ENCODE assay signal across 31 cellular contexts in the genomic region with DNA sequence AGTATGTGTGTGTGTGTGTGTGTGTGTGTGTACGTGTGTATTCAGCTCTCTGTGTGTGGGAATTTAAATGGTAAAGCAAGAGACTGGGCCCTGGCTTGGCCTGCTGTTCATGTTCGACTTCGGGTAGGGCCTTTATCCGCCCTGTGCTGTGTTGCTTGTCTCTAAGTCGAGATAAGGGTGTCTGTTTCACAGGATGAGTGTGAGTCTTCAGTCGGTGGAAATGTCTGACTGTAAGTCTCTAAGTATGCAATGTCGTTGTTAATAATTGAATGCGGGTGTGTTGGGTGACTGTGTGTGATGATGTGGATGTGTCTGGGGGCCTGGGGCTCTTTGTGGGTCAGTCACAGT. TPM values are rescaled to one million over a fixed set of nuclear protein-coding genes. Genes with fewer than 3 reads are reported as not detected.
DNase-seq lines count a peak whose midpoint lies in the region; ATAC-seq, FAIRE-seq and TF ChIP-seq lines count a peak whose summit lies in the region.
"Had no signal": no experiment of that assay in that cellular context is flagged by ENCODE, and none has a peak within 500 bp of the region (broad histone marks: within the 10 kb centered on the region; RNA-seq: fewer than 3 reads in every experiment).

No MANE protein-coding gene starts in this region.

- no peaks in the 10 kb centered on the region for H3K9me1 ChIP-seq in K562 (ENCODE audit: control insufficient read depth, insufficient read depth, low read length)

- peaks cover 18% of the 10 kb centered on the region; the same call in 1 of the 2 replicates for H3K27me3 ChIP-seq in SK-N-SH (ENCODE audit: insufficient read depth)
- peaks cover 7 to 40% of the 10 kb centered on the region in 2 experiments; a peak in 4 of 5 replicates for H3K27me3 ChIP-seq in K562 (ENCODE audit: control insufficient read depth in 2 of 2, insufficient read depth in 2 of 2, low read length in 2 of 2)
- H3K27me3 ChIP-seq: ovary had no signal

- H3K79me2 ChIP-seq in SK-N-SH (ENCODE audit: insufficient read depth) (no peaks in the 10 kb centered on the region), K562 (ENCODE audit: control insufficient read depth, insufficient read depth, low read length) (no peaks in the 10 kb centered on the region)

- H2AFZ ChIP-seq in SK-N-SH (ENCODE audit: low read depth): no peak overlapping the region
- H2AFZ ChIP-seq in K562 (ENCODE audit: low read depth, low read length): 0 out of 2 replicates have a peak overlapping the region, but pooled peaks have one; percentile 24
- H2AFZ ChIP-seq: GM23248 had no signal

- ATAC-seq in SK-N-SH treated with all-trans-retinoic acid at 6 μM for 48 hours (no peak), K562 (peak; percentile 52), HG03280 (IDR thresholded peaks at IDR 0.05; ENCODE audit: unreplicated experiment) (no peak)
- ATAC-seq: activated CD8-positive, alpha-beta T cell treated with anti-CD3 and anti-CD28 coated beads for 36 hours; heart right ventricle; left ventricle myocardium superior had no signal

- H3K9ac ChIP-seq in SK-N-SH (no peak overlapping the region), K562 (ENCODE audit: insufficient read depth in 1 of 2, low read depth in 2 of 2, low read length in 2 of 2) (no peak overlapping the region)
- H3K9ac ChIP-seq: GM23248 had no signal

- no peaks in the 10 kb centered on the region for H3K9me3 ChIP-seq in SK-N-SH
- no peaks in the 10 kb centered on the region for H3K9me3 ChIP-seq in K562 (replicated peaks; ENCODE audit: control insufficient read depth, insufficient read depth, low read depth, low read length)
- H3K9me3 ChIP-seq: esophagus squamous epithelium, heart right ventricle, ovary, spleen had no signal

- CTCF ChIA-PET in SK-N-SH (lab: Yijun Ruan, JAX) (interaction anchor here (0.5 to 11.5 kb wide), 6 partner anchors 8 to 663 kb away, joined by 3 to 262 read pairs (median 4); partner anchors contain the start of gene PAX2), K562 (lab: Yijun Ruan, JAX; ENCODE audit: low intra/inter-chr PET ratio) (no interaction called here)

- H3K36me3 Mint-ChIP-seq in type B pancreatic cell: no peaks in the 10 kb centered on the region
- H3K36me3 Mint-ChIP-seq: activated naive CD8-positive, alpha-beta T cell; natural killer cell had no signal

- H3F3A ChIP-seq in SK-N-SH (replicated peaks; ENCODE audit: insufficient read depth): no peaks in the 10 kb centered on the region

- H3K27ac ChIP-seq in SK-N-SH (ENCODE audit: low read depth in 2 of 2, low read length in 1 of 2) (no peak overlapping the region), K562 (ENCODE audit: extremely low read depth, low read depth, low read length) (no peak overlapping the region)
- H3K27ac ChIP-seq: 22Rv1, esophagus squamous epithelium, GM23248, heart right ventricle, ovary, spleen had no signal

- H3K4me1 Mint-ChIP-seq in type B pancreatic cell (ENCODE audit: unreplicated experiment): no peaks in the 10 kb centered on the region
- H3K4me1 Mint-ChIP-seq: natural killer cell had no signal

- BruUV-seq in K562 (replicated peaks; lab: Mats Ljungman, UMichigan): no TSS peak

- H3K9me2 ChIP-seq in SK-N-SH: no peaks in the 10 kb centered on the region

- no peak for TF ChIP-seq RAD21 in SK-N-SH (IDR thresholded peaks at IDR 0.05; ENCODE audit: low read length)
- TF ChIP-seq RAD21 in K562 (CRISPR knock-in tag; conservative IDR thresholded peaks at IDR 0.05 in 1 of 2, IDR thresholded peaks at IDR 0.05 in 1 of 2): no peak

- H3K36me3 ChIP-seq in SK-N-SH (replicated peaks in 1 of 2; ENCODE audit: control insufficient read depth in 1 of 2, insufficient read depth in 2 of 2, low read length in 1 of 2) (no peaks in the 10 kb centered on the region), K562 (ENCODE audit: control insufficient read depth, insufficient read depth, low read length) (no peaks in the 10 kb centered on the region)
- H3K36me3 ChIP-seq: esophagus squamous epithelium, heart right ventricle, ovary, spleen had no signal

- FAIRE-seq in K562 (lab: Jason Lieb, UNC): no peak
- FAIRE-seq: RCC 7860, TTC549 had no signal

- 63% methylated on average over 8 of the region's 8 CpGs for WGBS in SK-N-SH (ENCODE audit: low lambda C conversion rate)
- WGBS in K562 (ENCODE audit: insufficient coverage, low coverage, missing lambda C conversion rate): 24% methylated on average over 8 of the region's 8 CpGs

- intact Hi-C loops in K562 (cut with micrococcal nuclease): no loop called here

- in situ Hi-C loops in K562 (cut with MboI): loop anchor here (25.0 kb wide), 1 partner anchor 292 kb away; no protein-coding TSS in a partner anchor

- no peaks in the 10 kb centered on the region for H4K20me1 ChIP-seq in SK-N-SH (ENCODE audit: insufficient read depth)
- no peaks in the 10 kb centered on the region for H4K20me1 ChIP-seq in K562 (replicated peaks; ENCODE audit: control insufficient read depth, insufficient read depth, low read length)

- TF ChIP-seq CTCF in SK-N-SH (IDR thresholded peaks at IDR 0.05): no peak
- no peak for TF ChIP-seq CTCF in K562 (IDR thresholded peaks at IDR 0.05 in 2 of 3, conservative IDR thresholded peaks at IDR 0.05 in 1 of 3; ENCODE audit: insufficient read depth in 2 of 3, low read depth in 1 of 3, low read length in 3 of 3)
- TF ChIP-seq CTCF in type B pancreatic cell (conservative IDR thresholded peaks at IDR 0.05): no peak

- H3K4me2 ChIP-seq in SK-N-SH (no peak overlapping the region), K562 (ENCODE audit: insufficient read depth, low read length) (peak overlapping the region; percentile 58)

- H3K27ac Mint-ChIP-seq in type B pancreatic cell: no peak overlapping the region
- H3K27ac Mint-ChIP-seq: activated CD8-positive, alpha-beta T cell treated with anti-CD3 and anti-CD28 coated beads for 36 hours; activated naive CD8-positive, alpha-beta T cell; natural killer cell; T-helper 1 cell treated with Interleukin-12 subunit alpha and Interleukin-12 subunit beta and Interleukin-4 antibody, amounts not matched to agents 30 μg/mL and 1 μg/mL, for 36 hours had no signal

- no peak overlapping the region for H3K4me3 Mint-ChIP-seq in type B pancreatic cell
- H3K4me3 Mint-ChIP-seq: activated CD8-positive, alpha-beta T cell treated with anti-CD3 and anti-CD28 coated beads for 36 hours; activated naive CD8-positive, alpha-beta T cell; natural killer cell; T-helper 1 cell treated with Interleukin-12 subunit alpha and Interleukin-12 subunit beta and Interleukin-4 antibody, amounts not matched to agents 30 μg/mL and 1 μg/mL, for 36 hours had no signal

- peak; percentile 11 for DNase-seq in SK-N-SH
- no peak for DNase-seq in K562 (ENCODE audit: extremely low read depth in 1 of 4, low spot score in 3 of 4)
- DNase-seq in kidney tubule cell (ENCODE audit: low spot score): peak; percentile 63
- DNase-seq in type B pancreatic cell (ENCODE audit: extremely low spot score, unreplicated experiment): peak; percentile 24
- no peak for DNase-seq in superior temporal gyrus (ENCODE audit: extremely low spot score)
- DNase-seq in T-helper 1 cell: no peak
- DNase-seq: activated CD8-positive, alpha-beta T cell treated with anti-CD3 and anti-CD28 coated beads for 36 hours; activated T-cell treated with anti-CD3 and anti-CD28 coated beads for 4 hours; aorta; Calu3; cortex of kidney; esophagus squamous epithelium; foreskin melanocyte; GM23248; heart right ventricle; IMR-90; left ventricle myocardium superior; natural killer cell; NCI-H1092 treated with DMSO at 0.1 percent for 48 hours; NCI-H187; ovary; retina; spleen; stimulated activated CD4-positive, alpha-beta T cell treated with anti-CD3 and anti-CD28 coated beads, Interleukin-2, amount 100 ng/mL, for 48 hours had no signal

- H3K27me3 Mint-ChIP-seq in type B pancreatic cell: peaks cover 24% of the 10 kb centered on the region

- no peak for TF ChIP-seq POLR2A in K562 (conservative IDR thresholded peaks at IDR 0.05)

- no peak overlapping the region for H3K4me3 ChIP-seq in SK-N-SH (ENCODE audit: low read depth in 2 of 2, low read length in 1 of 2)
- H3K4me3 ChIP-seq in K562: no peak overlapping the region; the same call in 1 of the 2 replicates
- H3K4me3 ChIP-seq: esophagus squamous epithelium, GM23248, heart right ventricle, ovary had no signal

- TF ChIP-seq EP300 in SK-N-SH (IDR thresholded peaks at IDR 0.05; ENCODE audit: borderline replicate concordance in 1 of 2, low read depth in 1 of 2, low read length in 1 of 2) (no peak), K562 (IDR thresholded peaks at IDR 0.05; ENCODE audit: low read length) (no peak)

- no peaks in the 10 kb centered on the region for H3K9me3 Mint-ChIP-seq in type B pancreatic cell
- H3K9me3 Mint-ChIP-seq: activated CD8-positive, alpha-beta T cell treated with anti-CD3 and anti-CD28 coated beads for 36 hours; natural killer cell; T-helper 1 cell treated with Interleukin-12 subunit alpha and Interleukin-12 subunit beta and Interleukin-4 antibody, amounts not matched to agents 30 μg/mL and 1 μg/mL, for 36 hours had no signal

- H3K4me1 ChIP-seq in SK-N-SH (ENCODE audit: control insufficient read depth in 1 of 2, insufficient read depth in 2 of 2, low read depth in 1 of 2, low read length in 1 of 2) (no peaks in the 10 kb centered on the region), K562 (replicated peaks in 1 of 2; ENCODE audit: control insufficient read depth in 2 of 2, insufficient read depth in 2 of 2, low read length in 2 of 2) (peaks cover 0 to 5% of the 10 kb centered on the region in 2 experiments; a peak in 2 of 5 replicates)
- H3K4me1 ChIP-seq: esophagus squamous epithelium, heart right ventricle, spleen had no signal

- POLR2A ChIA-PET in SK-N-SH (lab: Yijun Ruan, JAX) (no interaction called here), K562 (lab: Yijun Ruan, JAX) (interaction anchor here (1.2 to 1.3 kb wide), 2 partner anchors 9 kb away, joined by 3 to 4 read pairs; no protein-coding TSS in a partner anchor)

RNA-seq across cellular contexts. Expression of gene HIF1AN, which starts 34.7 kb away (rescaled TPM):
- 8.1 and 11.0 TPM in 2 replicates for polyA plus RNA-seq in SK-N-SH (2012; rRNA removed)
- 8.0 and 10.1 TPM in 2 replicates for polyA plus RNA-seq in SK-N-SH (2012; cell fraction: cytosol; rRNA removed)
- 13.2 and 20.0 TPM in 2 replicates for polyA plus RNA-seq in SK-N-SH (2012; cell fraction: nucleus; rRNA removed)
- 28.9 and 30.4 TPM in 2 replicates for total RNA-seq in K562 (2011; cell fraction: chromatin; rRNA removed; ENCODE audit: low replicate concordance)
- total RNA-seq in K562 (2011; cell fraction: nucleolus; rRNA removed): 12.9 and 13.3 TPM in 2 replicates
- total RNA-seq in K562 (2011; cell fraction: nucleoplasm; rRNA removed): 23.5 and 34.9 TPM in 2 replicates
- total RNA-seq in K562 (2014; rRNA removed): 3.1 and 3.8 TPM in 2 replicates
- total RNA-seq in K562 (2014; rRNA removed; fragmentation: Illumina TruSeq; extraction: Trizol): 11.1 and 14.1 TPM in 2 replicates
- 10.6 and 11.6 TPM in 2 replicates for total RNA-seq in K562 (2015; rRNA removed; fragmentation: Illumina TruSeq; extraction: Trizol)
- 16.8 and 19.1 TPM in 2 replicates for total RNA-seq in K562 (2021)
- polyA plus RNA-seq in K562 (2011; rRNA removed): 5.1 and 8.5 TPM in 2 replicates
- polyA plus RNA-seq in K562 (2011; cell fraction: cytosol; rRNA removed): 3.3 and 4.8 TPM in 2 replicates
- polyA plus RNA-seq in K562 (2011; cell fraction: nucleus; rRNA removed): 9.0 and 10.7 TPM in 2 replicates
- 9.0 and 10.2 TPM in 2 replicates for polyA plus RNA-seq in K562 (2012)
- polyA plus RNA-seq in K562 (2014; fragmentation: Illumina TruSeq; extraction: Trizol): 6.7 and 7.1 TPM in 2 replicates
- polyA plus RNA-seq in K562 (2014; fragmentation: Nextera tagmentation; extraction: Ambion mirVana): 1 to 10 TPM; 1.2 to 1.7 TPM
- polyA plus RNA-seq in K562 (2014; rRNA removed): 4.3 and 6.9 TPM in 2 replicates
- polyA minus RNA-seq in K562 (2011; rRNA and poly(A)+ RNA removed): 10.1 and 11.4 TPM in 2 replicates
- 3.3 and 3.6 TPM in 2 replicates for polyA minus RNA-seq in K562 (2011; cell fraction: cytosol; rRNA and poly(A)+ RNA removed)
- 5.3 and 9.0 TPM in 2 replicates for polyA minus RNA-seq in K562 (2011; cell fraction: nucleus; rRNA and poly(A)+ RNA removed)
- total RNA-seq in type B pancreatic cell (ENCODE audit: low replicate concordance): 53.2 and 62.9 TPM in 2 replicates

RNA-seq across cellular contexts. Expression of gene NDUFB8, which starts 40.8 kb away (rescaled TPM):
- polyA plus RNA-seq in SK-N-SH (2012; rRNA removed): 340 and 368 TPM in 2 replicates
- 246 and 295 TPM in 2 replicates for polyA plus RNA-seq in SK-N-SH (2012; cell fraction: cytosol; rRNA removed)
- polyA plus RNA-seq in SK-N-SH (2012; cell fraction: nucleus; rRNA removed): 159 and 228 TPM in 2 replicates
- 63.2 and 102 TPM in 2 replicates for total RNA-seq in K562 (2011; cell fraction: chromatin; rRNA removed; ENCODE audit: low replicate concordance)
- total RNA-seq in K562 (2011; cell fraction: nucleolus; rRNA removed): 118 and 126 TPM in 2 replicates
- 95.7 and 98.5 TPM in 2 replicates for total RNA-seq in K562 (2011; cell fraction: nucleoplasm; rRNA removed)
- 262 and 285 TPM in 2 replicates for total RNA-seq in K562 (2014; rRNA removed)
- total RNA-seq in K562 (2014; rRNA removed; fragmentation: Illumina TruSeq; extraction: Trizol): 129 and 131 TPM in 2 replicates
- 188 and 199 TPM in 2 replicates for total RNA-seq in K562 (2015; rRNA removed; fragmentation: Illumina TruSeq; extraction: Trizol)
- total RNA-seq in K562 (2021): 146 and 154 TPM in 2 replicates
- 176 and 195 TPM in 2 replicates for polyA plus RNA-seq in K562 (2011; rRNA removed)
- 335 and 444 TPM in 2 replicates for polyA plus RNA-seq in K562 (2011; cell fraction: cytosol; rRNA removed)
- 122 and 141 TPM in 2 replicates for polyA plus RNA-seq in K562 (2011; cell fraction: nucleus; rRNA removed)
- 130 and 201 TPM in 2 replicates for polyA plus RNA-seq in K562 (2012)
- 149 and 201 TPM in 2 replicates for polyA plus RNA-seq in K562 (2014; fragmentation: Illumina TruSeq; extraction: Trizol)
- polyA plus RNA-seq in K562 (2014; fragmentation: Nextera tagmentation; extraction: Ambion mirVana): 100 to 1,000 TPM; 307 to 360 TPM
- polyA plus RNA-seq in K562 (2014; rRNA removed): 307 and 321 TPM in 2 replicates
- polyA minus RNA-seq in K562 (2011; rRNA and poly(A)+ RNA removed): 97.2 and 106 TPM in 2 replicates
- 29.7 and 38.8 TPM in 2 replicates for polyA minus RNA-seq in K562 (2011; cell fraction: cytosol; rRNA and poly(A)+ RNA removed)
- 31.5 and 44.4 TPM in 2 replicates for polyA minus RNA-seq in K562 (2011; cell fraction: nucleus; rRNA and poly(A)+ RNA removed)
- total RNA-seq in type B pancreatic cell (ENCODE audit: low replicate concordance): 195 and 196 TPM in 2 replicates

RNA-seq across cellular contexts. Expression of gene SEC31B, which starts 50.8 kb away (rescaled TPM):
- polyA plus RNA-seq in SK-N-SH (2012; rRNA removed): 8.8 and 15.5 TPM in 2 replicates
- polyA plus RNA-seq in SK-N-SH (2012; cell fraction: cytosol; rRNA removed): 1.3 and 1.4 TPM in 2 replicates
- polyA plus RNA-seq in SK-N-SH (2012; cell fraction: nucleus; rRNA removed): 99.1 and 129 TPM in 2 replicates
- 69.2 and 102 TPM in 2 replicates for total RNA-seq in K562 (2011; cell fraction: chromatin; rRNA removed; ENCODE audit: low replicate concordance)
- 39.9 and 43.8 TPM in 2 replicates for total RNA-seq in K562 (2011; cell fraction: nucleolus; rRNA removed)
- 50.3 and 57.0 TPM in 2 replicates for total RNA-seq in K562 (2011; cell fraction: nucleoplasm; rRNA removed)
- total RNA-seq in K562 (2014; rRNA removed): 0.91 and 1.3 TPM in 2 replicates
- total RNA-seq in K562 (2014; rRNA removed; fragmentation: Illumina TruSeq; extraction: Trizol): 1.5 and 1.6 TPM in 2 replicates
- 1.2 and 1.5 TPM in 2 replicates for total RNA-seq in K562 (2015; rRNA removed; fragmentation: Illumina TruSeq; extraction: Trizol)
- total RNA-seq in K562 (2021): 4.2 and 4.6 TPM in 2 replicates
- 7.0 and 14.6 TPM in 2 replicates for polyA plus RNA-seq in K562 (2011; rRNA removed)
- polyA plus RNA-seq in K562 (2011; cell fraction: cytosol; rRNA removed): 2.5 and 4.6 TPM in 2 replicates
- polyA plus RNA-seq in K562 (2011; cell fraction: nucleus; rRNA removed): 107 and 125 TPM in 2 replicates
- 4.4 and 17.7 TPM in 2 replicates for polyA plus RNA-seq in K562 (2012)
- polyA plus RNA-seq in K562 (2014; fragmentation: Illumina TruSeq; extraction: Trizol): 3.4 and 5.1 TPM in 2 replicates
- 1 to 10 TPM; 1.2 to 2.4 TPM for polyA plus RNA-seq in K562 (2014; fragmentation: Nextera tagmentation; extraction: Ambion mirVana)
- polyA plus RNA-seq in K562 (2014; rRNA removed): 5.9 and 7.2 TPM in 2 replicates
- 4.2 and 4.7 TPM in 2 replicates for polyA minus RNA-seq in K562 (2011; rRNA and poly(A)+ RNA removed)
- polyA minus RNA-seq in K562 (2011; cell fraction: cytosol; rRNA and poly(A)+ RNA removed): 1.0 and 1.1 TPM in 2 replicates
- 12.0 and 18.8 TPM in 2 replicates for polyA minus RNA-seq in K562 (2011; cell fraction: nucleus; rRNA and poly(A)+ RNA removed)
- 8.9 and 20.9 TPM in 2 replicates for total RNA-seq in type B pancreatic cell (ENCODE audit: low replicate concordance)

Comparison
In these comparisons a context has a peak if more than half of its experiments do, and no peak if none do; other contexts are left out.
1. DNase-seq: peak in SK-N-SH (single experiment), kidney tubule cell (single experiment) and type B pancreatic cell (single experiment); none in K562 (0 of 4), superior temporal gyrus (single experiment) and T-helper 1 cell (0 of 5).